ENCODE assay signal across 12 cellular contexts in the genomic region with DNA sequence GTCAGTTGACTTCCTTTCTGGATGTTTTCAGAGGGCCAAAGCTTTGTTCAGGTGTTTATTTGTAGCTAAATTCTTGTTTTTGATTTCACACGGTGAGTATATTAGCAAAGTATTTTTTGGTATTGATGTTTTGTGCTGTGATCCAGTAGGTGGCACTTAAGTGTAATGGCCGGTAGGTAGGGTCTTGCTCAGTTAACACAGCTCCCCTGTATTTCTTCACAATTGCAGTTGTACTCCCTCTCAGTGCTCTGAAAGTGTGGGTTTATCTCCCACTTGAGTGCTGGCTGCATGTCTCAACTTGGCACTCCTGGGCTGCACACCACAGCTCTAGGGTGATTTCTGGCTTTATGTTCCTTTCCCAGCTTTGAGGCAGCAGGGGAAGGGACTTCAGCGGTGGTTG.
DNase-seq lines count a peak whose midpoint lies in the region; ATAC-seq and TF ChIP-seq lines count a peak whose summit lies in the region.
"Had no signal": no experiment of that assay in that cellular context is flagged by ENCODE, and none has a peak within 500 bp of the region (broad histone marks: within the 10 kb centered on the region; RNA-seq: fewer than 3 reads in every experiment).

No MANE protein-coding gene starts in this region.

- H3K36me3 Mint-ChIP-seq in chondrocyte (ENCODE audit: low read depth): peaks cover 6% of the 10 kb centered on the region

- DNase-seq in Right ventricle myocardium inferior (ENCODE audit: missing footprints) (no peak), cardiac septum (ENCODE audit: low spot score) (no peak), chondrocyte (ENCODE audit: low spot score) (no peak), lung (ENCODE audit: low spot score) (no peak), dedifferentiated amniotic fluid mesenchymal stem cell (ENCODE audit: extremely low spot score) (no peak), mucosa of gallbladder (ENCODE audit: low spot score) (no peak), H7 (no peak)
- DNase-seq: activated CD4-positive, alpha-beta T cell treated with anti-CD3 and anti-CD28 coated beads, Interleukin-2, amount 10 ng/mL, durations not matched to agents 7 days and 5 days; SHP77 treated with DMSO at 0.1 percent for 48 hours had no signal

- H3K27me3 ChIP-seq in lung (ENCODE audit: control insufficient read depth, insufficient read depth): no peaks in the 10 kb centered on the region
- no peaks in the 10 kb centered on the region for H3K27me3 ChIP-seq in H7 (ENCODE audit: control insufficient read depth, insufficient read depth, low read length)
- H3K27me3 ChIP-seq: pancreas had no signal

- H3K4me3 ChIP-seq in lung: no peak overlapping the region
- no peak overlapping the region for H3K4me3 ChIP-seq in H7 (ENCODE audit: insufficient read depth, low read depth, low read length)
- H3K4me3 ChIP-seq: pancreas had no signal

- peak overlapping the region; percentile 81 for H3K27ac Mint-ChIP-seq in chondrocyte (ENCODE audit: unreplicated experiment)
- H3K27ac Mint-ChIP-seq: activated CD4-positive, alpha-beta T cell treated with anti-CD3 and anti-CD28 coated beads, Interleukin-2, amount 10 ng/mL, durations not matched to agents 7 days and 5 days; T-helper 2 cell treated with Interferon-gamma antibody and Interleukin-4, amounts not matched to agents 5 μg/mL and 100 μg/mL, for 36 hours had no signal

- no peak overlapping the region for H3K27ac ChIP-seq in lung (ENCODE audit: low read depth in 1 of 2, low read length in 1 of 2)
- H3K27ac ChIP-seq: pancreas had no signal

- peaks cover 3% of the 10 kb centered on the region for H3K9me3 Mint-ChIP-seq in chondrocyte (ENCODE audit: low read depth)

- TF ChIP-seq CTCF in chondrocyte (IDR thresholded peaks at IDR 0.05): peak; percentile 14
- TF ChIP-seq CTCF in lung (IDR thresholded peaks at IDR 0.05; ENCODE audit: control extremely low read depth, extremely low read depth): no peak

- 70 to 75% methylated on average over 3 of the region's 3 CpGs for whole genome bisulfite sequencing in lung, 2 donors

- H3K27me3 Mint-ChIP-seq in chondrocyte (ENCODE audit: low read depth): no peaks in the 10 kb centered on the region

- ATAC-seq in Right ventricle myocardium inferior (peak; percentile 80), lung (ENCODE audit: insufficient read depth, low FRiP score) (peak; percentile 7), HG02678 (IDR thresholded peaks at IDR 0.05; ENCODE audit: unreplicated experiment) (no peak)

- intact Hi-C loops in Right ventricle myocardium inferior (cut with DNase I) (loop anchor here (5.0 kb wide), 1 partner anchor 68 kb away; no protein-coding TSS in a partner anchor), cardiac septum (cut with DNase I) (loop anchor here (5.0 kb wide), 1 partner anchor 68 kb away; no protein-coding TSS in a partner anchor)

- H3K36me3 ChIP-seq in lung (ENCODE audit: control insufficient read depth in 2 of 2, insufficient read depth in 2 of 2, low read length in 2 of 2) (no peaks in the 10 kb centered on the region), H7 (replicated peaks; ENCODE audit: control insufficient read depth, insufficient read depth, low read length) (no peaks in the 10 kb centered on the region)
- H3K36me3 ChIP-seq: pancreas had no signal

- peaks cover 33% of the 10 kb centered on the region for H3K4me1 Mint-ChIP-seq in chondrocyte (ENCODE audit: low read depth)
- H3K4me1 Mint-ChIP-seq: activated CD4-positive, alpha-beta T cell treated with anti-CD3 and anti-CD28 coated beads, Interleukin-2, amount 10 ng/mL, durations not matched to agents 7 days and 5 days had no signal

- no peak overlapping the region for H3K4me3 Mint-ChIP-seq in chondrocyte (ENCODE audit: unreplicated experiment)
- H3K4me3 Mint-ChIP-seq: activated CD4-positive, alpha-beta T cell treated with anti-CD3 and anti-CD28 coated beads, Interleukin-2, amount 10 ng/mL, durations not matched to agents 7 days and 5 days; T-helper 2 cell treated with Interferon-gamma antibody and Interleukin-4, amounts not matched to agents 5 μg/mL and 100 μg/mL, for 36 hours had no signal

- no peaks in the 10 kb centered on the region for H3K4me1 ChIP-seq in lung (ENCODE audit: control insufficient read depth in 2 of 2, insufficient read depth in 2 of 2, low read length in 2 of 2)
- H3K4me1 ChIP-seq: pancreas had no signal

- H3K9me3 ChIP-seq in lung (ENCODE audit: control insufficient read depth in 2 of 2, insufficient read depth in 1 of 2, low read length in 1 of 2): peaks cover 0 to 3% of the 10 kb centered on the region in 2 donors
- H3K9me3 ChIP-seq: pancreas had no signal
